ENCODE assay signal across 9 cellular contexts in the genomic region with DNA sequence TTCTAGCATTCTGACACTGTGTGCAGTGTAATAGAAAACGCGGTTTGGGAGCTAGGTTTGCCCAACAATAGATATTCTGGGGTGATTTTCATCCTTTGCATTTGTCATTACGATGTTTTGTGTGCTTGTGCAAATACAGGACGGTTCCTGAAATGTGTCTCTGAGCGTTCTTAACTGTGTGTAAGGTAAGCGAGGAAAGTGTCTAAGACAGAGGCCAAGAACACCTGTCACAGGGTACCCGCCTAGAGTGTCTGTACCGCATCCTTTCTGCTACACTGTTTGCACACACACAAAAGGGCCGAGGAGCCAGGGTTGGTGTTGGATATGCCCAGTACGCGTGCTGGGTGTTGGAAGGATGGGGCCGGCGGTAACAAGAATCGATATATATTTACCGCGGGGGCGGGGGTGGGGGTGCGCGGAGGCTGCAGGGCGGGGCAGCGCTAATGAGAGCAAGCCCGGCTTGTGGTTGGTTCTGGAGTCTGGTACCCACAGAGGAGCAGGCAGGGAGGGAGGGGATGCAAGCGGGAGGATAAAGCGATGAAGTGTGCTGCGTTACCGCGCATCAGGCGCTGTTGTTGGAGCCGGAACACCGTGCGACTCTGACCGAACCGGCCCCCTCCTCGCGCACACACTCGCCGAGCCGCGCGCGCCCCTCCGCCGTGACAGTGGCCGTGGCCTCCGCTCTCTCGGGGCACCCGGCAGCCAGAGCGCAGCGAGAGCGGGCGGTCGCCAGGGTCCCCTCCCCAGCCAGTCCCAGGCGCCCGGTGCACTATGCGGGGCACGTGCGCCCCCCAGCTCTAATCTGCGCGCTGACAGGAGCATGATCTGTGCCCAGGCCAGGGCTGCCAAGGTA. TPM values are rescaled to one million over a fixed set of nuclear protein-coding genes. Genes with fewer than 3 reads are reported as not detected.
A peak's percentile ranks its signal among the peaks of the same experiment; 100 is the strongest.
DNase-seq lines count a peak whose midpoint lies in the region; ATAC-seq, FAIRE-seq and TF ChIP-seq lines count a peak whose summit lies in the region.
"Had no signal": no experiment of that assay in that cellular context is flagged by ENCODE, and none has a peak within 500 bp of the region (broad histone marks: within the 10 kb centered on the region; RNA-seq: fewer than 3 reads in every experiment).

A gene (plus strand): TSS at position 560 of the 853 bp plus-strand sequence. CDS start 131,259 bp downstream, outside the sequence.

- H3K56ac ChIP-seq in H9 (ENCODE audit: insufficient read length, low read depth, low read length) = no peak within 1 kb of the TSS

- CTCF ChIA-PET in A549 (lab: Yijun Ruan, JAX) = interaction anchor here (0.6 to 1.5 kb wide), 3 partner anchors 13 to 326 kb away, joined by 3 to 4 read pairs (median 4); no protein-coding TSS in a partner anchor

- H3K27ac ChIP-seq in A549 (peak within 1 kb of the TSS in 1 of 2 experiments; percentile 42; a peak in 1 of 6 replicates), H9 (ENCODE audit: insufficient read length, low read depth, low read length) (no peak within 1 kb of the TSS), breast epithelium (no peak within 1 kb of the TSS), mesodermal cell (ENCODE audit: low read depth, low read length, severe bottlenecking) (no peak within 1 kb of the TSS)

- whole genome bisulfite sequencing in A549 (ENCODE audit: missing lambda C conversion rate) = 21% methylated on average over 38 of the region's 59 CpGs
- no CpG with 5 or more reads among the region's 59 CpGs for WGBS in H9 (ENCODE audit: extremely low coverage, insufficient read length, low lambda C conversion rate)
- WGBS in mesodermal cell (ENCODE audit: insufficient coverage in 2 of 2), 2 experiments = 11 to 17% methylated on average over 31 to 53 of the region's 59 CpGs

- intact Hi-C loops in breast epithelium (cut with DNase I; ENCODE audit: low total_unique reads) = no loop called here

- no peaks in the 10 kb centered on the region for H3K79me1 ChIP-seq in H9 (ENCODE audit: insufficient read depth, low read depth, low read length, poor library complexity, severe bottlenecking)

- H3K4me3 Mint-ChIP-seq in H9 = peak within 1 kb of the TSS; percentile 77 to 84
- H3K4me3 Mint-ChIP-seq: activated CD4-positive, alpha-beta memory T cell treated with anti-CD3 and anti-CD28 coated beads for 36 hours had no signal

- H4K20me1 ChIP-seq in H9 (ENCODE audit: control insufficient read depth, insufficient read depth, insufficient read length) = no peaks in the 10 kb centered on the region

- H3K4me3 ChIP-seq in A549 (peak within 1 kb of the TSS; percentile 42), breast epithelium (peak within 1 kb of the TSS; percentile 32 to 69 (median 56)), mesodermal cell (ENCODE audit: extremely low read depth, insufficient read depth, low read length, poor library complexity, severe bottlenecking) (peak within 1 kb of the TSS; percentile 56)

- H2BK5ac ChIP-seq in H9 (ENCODE audit: insufficient read length, low read length) = no peak within 1 kb of the TSS

- DNase-seq in A549 (ENCODE audit: low read depth in 1 of 2, low spot score in 1 of 2) = no peak
- peak; percentile 56 for DNase-seq in H9
- DNase-seq in breast epithelium (ENCODE audit: low spot score in 2 of 2) = no peak
- no peak for DNase-seq in foreskin melanocyte
- no peak for DNase-seq in KG1 (lab: John Stamatoyannopoulos, UW)
- no peak for DNase-seq in SW480 (ENCODE audit: low spot score)
- DNase-seq in SHP77 treated with DMSO at 0.1 percent for 48 hours (lab: John Stamatoyannopoulos, UW) = no peak
- DNase-seq: activated CD4-positive, alpha-beta memory T cell treated with anti-CD3 and anti-CD28 coated beads for 36 hours had no signal

- H3K23me2 ChIP-seq in H9 (ENCODE audit: insufficient read length, low read depth, low read length, poor library complexity, severe bottlenecking) = peaks cover 15% of the 10 kb centered on the region

- TF ChIP-seq CTCF in A549 (IDR thresholded peaks at IDR 0.05) (no peak), H9 (conservative IDR thresholded peaks at IDR 0.05) (no peak; the same call in 2 of the 3 replicates), breast epithelium (IDR thresholded peaks at IDR 0.05) (no peak)

- TF ChIP-seq EP300 in A549 (IDR thresholded peaks at IDR 0.05) = no peak

- peak within 1 kb of the TSS; percentile 86 for H2BK20ac ChIP-seq in H9 (ENCODE audit: low read depth, low read length, poor library complexity, severe bottlenecking)

- no peak within 1 kb of the TSS for H3T11ph ChIP-seq in H9 (ENCODE audit: low read length)

- peak within 1 kb of the TSS; percentile 0 for H3K9ac ChIP-seq in H9 (ENCODE audit: extremely low read depth, insufficient read length, low read length)

- H3K18ac ChIP-seq in H9 (ENCODE audit: insufficient read length, low read depth, low read length) = peak within 1 kb of the TSS; percentile 76

- no peaks in the 10 kb centered on the region for H3K9me3 ChIP-seq in A549
- H3K9me3 ChIP-seq in H9 (ENCODE audit: control insufficient read depth, low read depth, low read length) = no peaks in the 10 kb centered on the region
- no peaks in the 10 kb centered on the region for H3K9me3 ChIP-seq in breast epithelium
- no peaks in the 10 kb centered on the region for H3K9me3 ChIP-seq in mesodermal cell (ENCODE audit: control insufficient read depth, low read length)

- H3K23ac ChIP-seq in H9 (ENCODE audit: insufficient read length, low read depth, low read length) = no peak within 1 kb of the TSS

- peaks cover 24% of the 10 kb centered on the region for H3K27me3 Mint-ChIP-seq in H9 (ENCODE audit: low read depth)

- peaks cover 7% of the 10 kb centered on the region; the same call in 1 of the 2 replicates for H3K79me2 ChIP-seq in H9 (ENCODE audit: insufficient read depth, low read length)

- H3K4me1 Mint-ChIP-seq in H9 = peaks cover 63 to 69% of the 10 kb centered on the region in 2 experiments

- H3K4me2 ChIP-seq in A549 (peak within 1 kb of the TSS; percentile 92), H9 (ENCODE audit: insufficient read depth, insufficient read length, low read length) (peak within 1 kb of the TSS; percentile 54)

- H3K36me3 Mint-ChIP-seq in H9 (ENCODE audit: insufficient read depth in 1 of 3, low read depth in 3 of 3) = no peaks in the 10 kb centered on the region
- H3K36me3 Mint-ChIP-seq: activated CD4-positive, alpha-beta memory T cell treated with anti-CD3 and anti-CD28 coated beads for 36 hours had no signal

- H3K27me3 ChIP-seq in H9 (ENCODE audit: insufficient read depth, low read length) = no peaks in the 10 kb centered on the region
- H3K27me3 ChIP-seq in breast epithelium = peaks cover 5 to 57% of the 10 kb centered on the region in 2 donors

- H3K36me3 ChIP-seq in breast epithelium = no peaks in the 10 kb centered on the region
- no peaks in the 10 kb centered on the region for H3K36me3 ChIP-seq in mesodermal cell (ENCODE audit: control insufficient read depth, insufficient read depth, low read length)

- no peak within 1 kb of the TSS for H2AK5ac ChIP-seq in H9 (ENCODE audit: insufficient read length, low read length)

- H3K27ac Mint-ChIP-seq in H9 = no peak within 1 kb of the TSS
- H3K27ac Mint-ChIP-seq: activated CD4-positive, alpha-beta memory T cell treated with anti-CD3 and anti-CD28 coated beads for 36 hours had no signal

- H2BK12ac ChIP-seq in H9 (ENCODE audit: insufficient read length, low read depth, low read length) = no peak within 1 kb of the TSS

- no peaks in the 10 kb centered on the region for H3K9me3 Mint-ChIP-seq in H9
- H3K9me3 Mint-ChIP-seq: activated CD4-positive, alpha-beta memory T cell treated with anti-CD3 and anti-CD28 coated beads for 36 hours had no signal

- no peak within 1 kb of the TSS for H4K91ac ChIP-seq in H9 (ENCODE audit: insufficient read length, low read depth, low read length)

- H2AFZ ChIP-seq in H9 (ENCODE audit: low read length) = no peak within 1 kb of the TSS

- H2BK120ac ChIP-seq in H9 (ENCODE audit: low read depth, low read length, poor library complexity, severe bottlenecking) = no peak within 1 kb of the TSS

- H3K4me1 ChIP-seq in A549 (peaks cover 15% of the 10 kb centered on the region; the same call in 1 of the 3 replicates), H9 (ENCODE audit: insufficient read depth, low read length) (peaks cover 7% of the 10 kb centered on the region; the same call in 1 of the 2 replicates), breast epithelium (no peaks in the 10 kb centered on the region), mesodermal cell (ENCODE audit: control insufficient read depth, insufficient read depth, low read length, poor library complexity, severe bottlenecking) (peaks cover 5% of the 10 kb centered on the region)

- TF ChIP-seq POLR2A in A549 (IDR thresholded peaks at IDR 0.05; ENCODE audit: low read length) (no peak), breast epithelium (IDR thresholded peaks at IDR 0.05) (no peak)

- H4K8ac ChIP-seq in H9 (replicated peaks; ENCODE audit: insufficient read length, low read depth, low read length) = no peak within 1 kb of the TSS

- peak in 1 of 2 experiments; percentile 37; a peak in 3 of 6 replicates for ATAC-seq in A549

- no peak for FAIRE-seq in A549 (lab: Jason Lieb, UNC)

- peak within 1 kb of the TSS; percentile 30 for H3K14ac ChIP-seq in H9 (ENCODE audit: insufficient read depth, low read length)

- H3K4ac ChIP-seq in H9 (ENCODE audit: low read depth, low read length) = no peak within 1 kb of the TSS

- H2BK15ac ChIP-seq in H9 (ENCODE audit: low read depth, low read length) = no peak within 1 kb of the TSS

- no peak within 1 kb of the TSS for H4K5ac ChIP-seq in H9 (ENCODE audit: insufficient read length, low read depth, low read length)

- POLR2A ChIA-PET in A549 (lab: Yijun Ruan, JAX) = no interaction called here

- TF ChIP-seq RAD21 in A549 (conservative IDR thresholded peaks at IDR 0.05 in 1 of 2, IDR thresholded peaks at IDR 0.05 in 1 of 2) = no peak

TF ChIP-seq in A549, 52 proteins besides CTCF, POLR2A, EP300 and RAD21 (continues in another document):
- TF ChIP-seq, protein P1, sequence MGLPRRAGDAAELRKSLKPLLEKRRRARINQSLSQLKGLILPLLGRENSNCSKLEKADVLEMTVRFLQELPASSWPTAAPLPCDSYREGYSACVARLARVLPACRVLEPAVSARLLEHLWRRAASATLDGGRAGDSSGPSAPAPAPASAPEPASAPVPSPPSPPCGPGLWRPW (IDR thresholded peaks at IDR 0.05) = no peak
- TF ChIP-seq, protein P2, sequence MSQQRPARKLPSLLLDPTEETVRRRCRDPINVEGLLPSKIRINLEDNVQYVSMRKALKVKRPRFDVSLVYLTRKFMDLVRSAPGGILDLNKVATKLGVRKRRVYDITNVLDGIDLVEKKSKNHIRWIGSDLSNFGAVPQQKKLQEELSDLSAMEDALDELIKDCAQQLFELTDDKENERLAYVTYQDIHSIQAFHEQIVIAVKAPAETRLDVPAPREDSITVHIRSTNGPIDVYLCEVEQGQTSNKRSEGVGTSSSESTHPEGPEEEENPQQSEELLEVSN (IDR thresholded peaks at IDR 0.05; ENCODE audit: borderline replicate concordance, low read depth) = no peak

RNA-seq across cellular contexts. Expression of the gene that starts here (rescaled TPM):
- polyA plus RNA-seq in A549 (2011; rRNA removed) = 11.3 and 16.0 TPM in 2 replicates
- 15.3 and 18.0 TPM in 2 replicates for polyA plus RNA-seq in A549 (2012; cell fraction: cytosol; rRNA removed)
- polyA plus RNA-seq in A549 (2012; cell fraction: nucleus; rRNA removed) = 22.8 and 24.7 TPM in 2 replicates
- polyA plus RNA-seq in A549 (2017; fragmentation: RNase III; extraction: RNeasy Plus Mini Kit Qiagen cat#74134 plus additional on column Dnase treatment) = 11.3 to 12.5 TPM (median 12.2 TPM) in 3 replicates
- 21.9 and 25.8 TPM in 2 replicates for polyA minus RNA-seq in A549 (2011; rRNA and poly(A)+ RNA removed)
- 4.5 and 5.0 TPM in 2 replicates for total RNA-seq in H9 (2021)
- total RNA-seq in breast epithelium = 1 to 10 TPM in 1 of 3 donors, under 1 TPM in 2; 0.48 to 1.9 (median 0.66) TPM
- polyA plus RNA-seq in mesodermal cell (2013, experiment 1 of 2) = 0.44 TPM
- 0.05 TPM for polyA plus RNA-seq in mesodermal cell (2013, experiment 2 of 2)
- total RNA-seq: activated CD4-positive, alpha-beta memory T cell treated with anti-CD3 and anti-CD28 coated beads for 36 hours had no signal
